ENCODE assay signal across 7 cellular contexts in the genomic region with DNA sequence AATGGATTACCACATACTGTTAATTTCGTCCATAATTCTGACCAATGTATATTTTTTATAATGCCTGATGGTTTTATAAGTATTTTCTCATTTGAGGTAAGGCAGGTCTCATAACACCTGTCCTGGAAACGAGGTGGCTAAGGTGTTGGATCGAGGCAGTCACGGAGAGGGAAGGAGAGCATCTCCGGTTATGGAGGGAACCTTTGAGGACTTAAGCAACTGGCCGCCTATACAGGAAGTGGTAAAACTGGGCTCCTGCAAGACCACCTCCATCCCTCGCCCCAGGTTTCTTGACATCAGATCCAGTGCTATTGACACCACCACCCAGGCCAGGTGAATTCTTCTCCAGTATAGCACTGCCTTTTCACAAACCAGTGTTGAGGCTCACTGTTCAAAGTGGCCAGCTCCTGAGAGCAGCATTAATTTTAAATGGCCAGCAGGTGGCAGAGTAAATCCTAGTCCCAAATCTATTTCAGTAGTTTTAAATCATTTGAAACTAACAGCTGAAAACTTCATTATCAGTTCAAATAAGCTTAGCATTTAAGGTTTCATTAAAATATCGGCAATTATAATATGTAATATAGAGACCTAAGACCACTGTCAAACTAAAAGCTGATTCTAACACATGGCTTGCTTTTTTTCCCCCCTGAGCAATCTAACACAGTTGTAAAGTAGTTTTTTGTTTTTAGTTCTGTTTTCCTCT.
DNase-seq lines count a peak whose midpoint lies in the region; ATAC-seq and TF ChIP-seq lines count a peak whose summit lies in the region.

No MANE protein-coding gene starts in this region.

- H3K27me3 ChIP-seq in DND-41 (ENCODE audit: insufficient read depth, low read length, poor library complexity) (peaks cover 8% of the 10 kb centered on the region), RWPE2 (ENCODE audit: insufficient read depth, poor library complexity, severe bottlenecking) (peaks cover 16% of the 10 kb centered on the region)

- no peak overlapping the region for H3K4me2 ChIP-seq in DND-41 (ENCODE audit: insufficient read depth, low read length)

- no peak overlapping the region for H2AFZ ChIP-seq in DND-41 (ENCODE audit: low read depth, low read length)

- no peaks in the 10 kb centered on the region for H3K9me3 ChIP-seq in DND-41 (ENCODE audit: insufficient read depth, low read length, severe bottlenecking)
- no peaks in the 10 kb centered on the region for H3K9me3 ChIP-seq in RWPE2 (ENCODE audit: severe bottlenecking)

- no peak overlapping the region for H3K9ac ChIP-seq in DND-41 (ENCODE audit: low read depth, low read length)

- DNase-seq in DND-41 (peak; percentile 20), LNCaP clone FGC (ENCODE audit: low read depth) (peak; percentile 33), RWPE2 (ENCODE audit: low spot score) (no peak), epithelial cell of esophagus (ENCODE audit: low read depth) (peak; percentile 61), myocyte (ENCODE audit: low read depth) (peak; percentile 72)

- H4K20me1 ChIP-seq in DND-41 (ENCODE audit: insufficient read depth, low read length): no peaks in the 10 kb centered on the region

- H3K27ac ChIP-seq in DND-41 (ENCODE audit: low read length): no peak overlapping the region
- no peak overlapping the region for H3K27ac ChIP-seq in RWPE2 (ENCODE audit: poor library complexity, severe bottlenecking)

- no peaks in the 10 kb centered on the region for H3K4me1 ChIP-seq in DND-41 (ENCODE audit: insufficient read depth, low read length)
- H3K4me1 ChIP-seq in RWPE2 (ENCODE audit: insufficient read depth, poor library complexity, severe bottlenecking): no peaks in the 10 kb centered on the region

- H3K79me2 ChIP-seq in DND-41 (ENCODE audit: insufficient read depth, low read length): no peaks in the 10 kb centered on the region

- TF ChIP-seq CTCF in DND-41 (IDR thresholded peaks at IDR 0.05; ENCODE audit: borderline replicate concordance, extremely low read depth, low read length, poor library complexity, severe bottlenecking) (peak; percentile 72), LNCaP clone FGC (IDR thresholded peaks at IDR 0.05; ENCODE audit: control insufficient read depth, extremely low read depth, insufficient read depth) (peak; percentile 71), RWPE2 (IDR thresholded peaks at IDR 0.05; ENCODE audit: poor library complexity, severe bottlenecking) (peak; percentile 91), epithelial cell of esophagus (IDR thresholded peaks at IDR 0.05; ENCODE audit: insufficient read depth, low read depth, low read length, missing control alignments) (peak; percentile 61)

- H3K36me3 ChIP-seq in DND-41 (ENCODE audit: insufficient read depth, low read length): no peaks in the 10 kb centered on the region
- no peaks in the 10 kb centered on the region for H3K36me3 ChIP-seq in RWPE2 (ENCODE audit: low read depth)

- ATAC-seq in DND-41 (ENCODE audit: insufficient read depth, low read depth) (peak; percentile 65), GM19452 (IDR thresholded peaks at IDR 0.05; ENCODE audit: unreplicated experiment) (peak; percentile 78), RWPE2 (ENCODE audit: low read depth) (peak; percentile 64), HG03108 (IDR thresholded peaks at IDR 0.05; ENCODE audit: unreplicated experiment) (no peak)

- no peak overlapping the region for H3K4me3 ChIP-seq in DND-41 (ENCODE audit: low read depth in 1 of 2, low read length in 2 of 2)
- H3K4me3 ChIP-seq in LNCaP clone FGC (ENCODE audit: low read depth, low read length): no peak overlapping the region
- no peak overlapping the region for H3K4me3 ChIP-seq in RWPE2 (ENCODE audit: severe bottlenecking)
- H3K4me3 ChIP-seq in epithelial cell of esophagus (ENCODE audit: low read length): no peak overlapping the region
